ENCODE assay signal across 1 cellular context in genomic region chr20:32205502-32206382, GRCh38.
TF ChIP-seq lines count a peak whose summit lies in the region.

No MANE protein-coding gene starts in this region.

TF ChIP-seq in endothelial cell of umbilical vein, 7 proteins besides CTCF, POLR2A, EP300 and RAD21 (continued from another document):
- TF ChIP-seq GATA2 (IDR thresholded peaks at IDR 0.05; ENCODE audit: insufficient read depth, insufficient read length, low read depth, low read length) (no peak), JUN (IDR thresholded peaks at IDR 0.05; ENCODE audit: borderline replicate concordance, insufficient read depth, insufficient read length, low read depth) (no peak)
TF ChIP-seq in endothelial cell of umbilical vein: peak in this region for 0.
